ENCODE assay signal across 2 cellular contexts in the genomic region with DNA sequence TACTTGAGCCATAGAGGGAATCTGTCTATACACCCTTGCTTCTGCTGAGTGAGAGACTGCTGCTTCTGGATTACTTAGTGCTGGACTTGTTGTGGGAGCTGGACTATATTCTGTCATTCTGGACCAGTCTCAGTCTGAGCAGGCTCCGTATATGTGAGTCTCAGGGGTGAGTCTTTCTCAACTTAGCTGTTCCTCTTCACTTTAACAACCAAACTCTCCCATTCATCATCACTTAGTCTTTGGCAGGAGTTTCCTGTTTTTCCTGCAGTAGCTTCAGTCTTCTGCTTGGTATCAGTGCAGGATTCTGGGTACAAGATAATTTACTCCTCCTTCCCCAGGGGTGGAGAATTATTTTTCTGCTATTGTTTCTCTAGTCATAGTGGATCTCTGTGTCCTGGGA.
TF ChIP-seq lines count a peak whose summit lies in the region.

No MANE protein-coding gene starts in this region.

TF ChIP-seq in IMR-90, 13 proteins besides CTCF, POLR2A, EP300 and RAD21:
- TF ChIP-seq SMC3 (IDR thresholded peaks at IDR 0.05; ENCODE audit: low read depth, low read length) (no peak), MXI1 (IDR thresholded peaks at IDR 0.05; ENCODE audit: borderline replicate concordance, low read depth, low read length) (no peak), BHLHE40 (IDR thresholded peaks at IDR 0.05; ENCODE audit: low read depth, low read length) (no peak), MAFK (IDR thresholded peaks at IDR 0.05; ENCODE audit: low read depth, low read length) (no peak), FOS (IDR thresholded peaks at IDR 0.05; ENCODE audit: low read depth, low read length) (no peak), NFE2L2 (IDR thresholded peaks at IDR 0.05; ENCODE audit: low read depth, low read length) (no peak), MAZ (IDR thresholded peaks at IDR 0.05; ENCODE audit: borderline replicate concordance, low read depth, low read length) (no peak), CHD1 (IDR thresholded peaks at IDR 0.05; ENCODE audit: low read depth, low read length) (no peak), CEBPB (IDR thresholded peaks at IDR 0.05; ENCODE audit: low read depth, low read length) (no peak), RCOR1 (IDR thresholded peaks at IDR 0.05; ENCODE audit: insufficient replicate concordance, low read length) (no peak), RFX5 (IDR thresholded peaks at IDR 0.05; ENCODE audit: low read depth, low read length) (no peak)
- TF ChIP-seq, protein P1, sequence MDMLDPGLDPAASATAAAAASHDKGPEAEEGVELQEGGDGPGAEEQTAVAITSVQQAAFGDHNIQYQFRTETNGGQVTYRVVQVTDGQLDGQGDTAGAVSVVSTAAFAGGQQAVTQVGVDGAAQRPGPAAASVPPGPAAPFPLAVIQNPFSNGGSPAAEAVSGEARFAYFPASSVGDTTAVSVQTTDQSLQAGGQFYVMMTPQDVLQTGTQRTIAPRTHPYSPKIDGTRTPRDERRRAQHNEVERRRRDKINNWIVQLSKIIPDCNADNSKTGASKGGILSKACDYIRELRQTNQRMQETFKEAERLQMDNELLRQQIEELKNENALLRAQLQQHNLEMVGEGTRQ (IDR thresholded peaks at IDR 0.05; ENCODE audit: low read depth, low read length), result no peak
- TF ChIP-seq, protein P2, sequence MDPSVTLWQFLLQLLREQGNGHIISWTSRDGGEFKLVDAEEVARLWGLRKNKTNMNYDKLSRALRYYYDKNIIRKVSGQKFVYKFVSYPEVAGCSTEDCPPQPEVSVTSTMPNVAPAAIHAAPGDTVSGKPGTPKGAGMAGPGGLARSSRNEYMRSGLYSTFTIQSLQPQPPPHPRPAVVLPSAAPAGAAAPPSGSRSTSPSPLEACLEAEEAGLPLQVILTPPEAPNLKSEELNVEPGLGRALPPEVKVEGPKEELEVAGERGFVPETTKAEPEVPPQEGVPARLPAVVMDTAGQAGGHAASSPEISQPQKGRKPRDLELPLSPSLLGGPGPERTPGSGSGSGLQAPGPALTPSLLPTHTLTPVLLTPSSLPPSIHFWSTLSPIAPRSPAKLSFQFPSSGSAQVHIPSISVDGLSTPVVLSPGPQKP (IDR thresholded peaks at IDR 0.05; ENCODE audit: borderline replicate concordance, low read depth, low read length), result no peak

TF ChIP-seq in endothelial cell of umbilical vein, 7 proteins besides CTCF, POLR2A, EP300 and RAD21:
- TF ChIP-seq JUN (IDR thresholded peaks at IDR 0.05; ENCODE audit: borderline replicate concordance, insufficient read depth, insufficient read length, low read depth) (no peak), GATA2 (IDR thresholded peaks at IDR 0.05; ENCODE audit: insufficient read depth, insufficient read length, low read depth, low read length) (no peak), FOS (IDR thresholded peaks at IDR 0.05; ENCODE audit: borderline replicate concordance, insufficient read depth, low read length) (no peak), EZH2 (IDR thresholded peaks at IDR 0.05; ENCODE audit: borderline replicate concordance, low read depth, low read length, severe bottlenecking) (no peak), MYC (IDR thresholded peaks at IDR 0.05; ENCODE audit: low read depth, low read length) (no peak), POLR2AphosphoS5 (IDR thresholded peaks at IDR 0.05; ENCODE audit: insufficient read depth, low read depth, low read length) (no peak)
- TF ChIP-seq, protein P3, sequence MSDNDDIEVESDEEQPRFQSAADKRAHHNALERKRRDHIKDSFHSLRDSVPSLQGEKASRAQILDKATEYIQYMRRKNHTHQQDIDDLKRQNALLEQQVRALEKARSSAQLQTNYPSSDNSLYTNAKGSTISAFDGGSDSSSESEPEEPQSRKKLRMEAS (IDR thresholded peaks at IDR 0.05; ENCODE audit: insufficient read depth, insufficient read length), result no peak
TF ChIP-seq in endothelial cell of umbilical vein: peak in this region for 0.
